In the genomic region with DNA sequence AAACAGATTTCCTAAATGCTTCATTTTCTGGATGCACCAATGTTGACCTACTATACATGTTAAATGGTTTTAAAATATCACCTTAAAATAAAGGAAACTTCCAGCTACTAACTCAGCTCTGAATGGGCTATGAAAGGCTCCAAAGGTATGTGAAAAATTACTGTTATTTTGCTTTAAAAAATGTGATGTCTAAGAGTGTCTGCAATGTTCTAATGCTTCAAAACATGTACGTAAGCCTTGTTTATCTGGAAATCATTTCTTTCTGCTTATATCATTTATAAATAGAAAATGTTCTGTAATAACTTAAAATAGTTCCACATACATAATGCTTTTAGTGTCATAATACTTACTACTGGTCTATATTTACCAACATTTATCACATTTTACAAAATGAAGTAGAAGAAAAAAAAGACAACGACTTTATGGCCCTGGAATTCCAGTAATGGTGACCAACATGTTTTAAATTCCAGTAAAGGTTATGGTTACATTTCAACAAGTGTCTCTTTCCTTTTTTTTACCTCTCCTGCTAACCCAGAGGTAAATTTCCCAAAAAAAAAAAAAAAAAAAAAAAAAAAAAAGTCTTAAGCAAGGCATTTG, we compare ENCODE assay signal across 20 cellular contexts. TPM values are rescaled to one million over a fixed set of nuclear protein-coding genes. Genes with fewer than 3 reads are reported as not detected.
DNase-seq lines count a peak whose midpoint lies in the region; ATAC-seq and TF ChIP-seq lines count a peak whose summit lies in the region.
"Had no signal": no experiment of that assay in that cellular context is flagged by ENCODE, and none has a peak within 500 bp of the region (broad histone marks: within the 10 kb centered on the region; RNA-seq: fewer than 3 reads in every experiment).

No MANE protein-coding gene starts in this region.

- H3K36me3 Mint-ChIP-seq in H9 (ENCODE audit: insufficient read depth in 1 of 3, low read depth in 3 of 3): peaks cover 0 to 2% (median 2%) of the 10 kb centered on the region in 3 experiments; a peak in 2 of 7 replicates
- H3K36me3 Mint-ChIP-seq: CD8-positive, alpha-beta T cell; T-cell had no signal

- H2BK20ac ChIP-seq in H9 (ENCODE audit: low read depth, low read length, poor library complexity, severe bottlenecking): no peak overlapping the region

- H4K20me1 ChIP-seq in H9 (ENCODE audit: control insufficient read depth, insufficient read depth, insufficient read length): no peaks in the 10 kb centered on the region

- H3K9me3 ChIP-seq in H9 (ENCODE audit: control insufficient read depth, low read depth, low read length) (no peaks in the 10 kb centered on the region), skeletal muscle tissue (ENCODE audit: control insufficient read depth in 3 of 3, low read length in 3 of 3) (no peaks in the 10 kb centered on the region)
- H3K9me3 ChIP-seq: ascending aorta, lower lobe of right lung, thyroid gland had no signal

- H3K9me3 Mint-ChIP-seq in H9: no peaks in the 10 kb centered on the region
- H3K9me3 Mint-ChIP-seq: CD8-positive, alpha-beta T cell; T-cell had no signal

- peaks cover 61 to 67% of the 10 kb centered on the region in 2 experiments for H3K4me1 Mint-ChIP-seq in H9

- peaks cover 15% of the 10 kb centered on the region; the same call in 1 of the 2 replicates for H3K27me3 ChIP-seq in H9 (ENCODE audit: insufficient read depth, low read length)
- peaks cover 14 to 52% (median 22%) of the 10 kb centered on the region in 3 donors for H3K27me3 ChIP-seq in skeletal muscle tissue (ENCODE audit: control insufficient read depth in 3 of 3, insufficient read depth in 3 of 3, low read length in 3 of 3)
- H3K27me3 ChIP-seq: thyroid gland had no signal

- H3K4me3 ChIP-seq in iPS-11a (ENCODE audit: low read depth, low read length): peak overlapping the region; percentile 60
- no peak overlapping the region for H3K4me3 ChIP-seq in skeletal muscle tissue (ENCODE audit: low read length in 3 of 3)
- H3K4me3 ChIP-seq: K562 had no signal

- no peak overlapping the region for H3K56ac ChIP-seq in H9 (ENCODE audit: insufficient read length, low read depth, low read length)

- no peak overlapping the region for H3K23ac ChIP-seq in H9 (ENCODE audit: insufficient read length, low read depth, low read length)

- H3K4me2 ChIP-seq in H9 (ENCODE audit: insufficient read depth, insufficient read length, low read length): peak overlapping the region; percentile 81

- no peak overlapping the region for H4K8ac ChIP-seq in H9 (replicated peaks; ENCODE audit: insufficient read length, low read depth, low read length)

- ATAC-seq in GM21529 (IDR thresholded peaks at IDR 0.05; ENCODE audit: unreplicated experiment): no peak
- ATAC-seq: CD8-positive, alpha-beta T cell; K562; lower lobe of right lung; right cardiac atrium; T-cell had no signal

- no peak for DNase-seq in H9
- DNase-seq in amniotic epithelial cell (ENCODE audit: low read depth): peak; percentile 62
- DNase-seq in medulla oblongata (ENCODE audit: extremely low spot score): no peak
- DNase-seq in NAMALWA (ENCODE audit: low spot score): no peak
- DNase-seq: activated gamma-delta T cell treated with Interleukin-2 at 50 U/mL for 16 hours; CD8-positive, alpha-beta T cell; lower lobe of right lung; NCI-H1092 treated with DMSO at 0.1 percent for 48 hours; NCI-H2171 treated with DMSO at 0.1 percent for 48 hours; right cardiac atrium; T-cell; thyroid gland; WERI-Rb-1 had no signal

- H3K4me1 ChIP-seq in H9 (ENCODE audit: insufficient read depth, low read length) (peaks cover 2% of the 10 kb centered on the region; the same call in 1 of the 2 replicates), skeletal muscle tissue (ENCODE audit: control insufficient read depth in 3 of 3, insufficient read depth in 3 of 3, low read length in 3 of 3) (peaks cover 14 to 26% (median 23%) of the 10 kb centered on the region in 3 donors)

- H3T11ph ChIP-seq in H9 (ENCODE audit: low read length): no peak overlapping the region

- H3K27ac Mint-ChIP-seq in H9: peak overlapping the region in 1 of 3 experiments; percentile 98; a peak in 1 of 7 replicates
- H3K27ac Mint-ChIP-seq: CD8-positive, alpha-beta T cell; T-cell had no signal

- TF ChIP-seq CTCF in H9 (conservative IDR thresholded peaks at IDR 0.05): no peak

- 0 out of 2 replicates have a peak, but pooled peaks cover 1% of the 10 kb centered on the region for H3K79me2 ChIP-seq in H9 (ENCODE audit: insufficient read depth, low read length)

- no peak overlapping the region for H2AFZ ChIP-seq in H9 (ENCODE audit: low read length)

- no peak overlapping the region for H2BK120ac ChIP-seq in H9 (ENCODE audit: low read depth, low read length, poor library complexity, severe bottlenecking)

- H3K9ac ChIP-seq in H9 (ENCODE audit: extremely low read depth, insufficient read length, low read length): no peak overlapping the region
- no peak overlapping the region for H3K9ac ChIP-seq in skeletal muscle tissue (ENCODE audit: low read depth in 1 of 3, low read length in 3 of 3)

- no peak overlapping the region for H3K4ac ChIP-seq in H9 (ENCODE audit: low read depth, low read length)

- peaks cover 33% of the 10 kb centered on the region for H3K27me3 Mint-ChIP-seq in H9 (ENCODE audit: low read depth)

- peak overlapping the region; percentile 77 to 78; a peak in 4 of 5 replicates for H3K4me3 Mint-ChIP-seq in H9
- H3K4me3 Mint-ChIP-seq: CD8-positive, alpha-beta T cell had no signal

- no peak overlapping the region for H3K14ac ChIP-seq in H9 (ENCODE audit: insufficient read depth, low read length)

- no peak overlapping the region for H2AK5ac ChIP-seq in H9 (ENCODE audit: insufficient read length, low read length)

- H2BK15ac ChIP-seq in H9 (ENCODE audit: low read depth, low read length): no peak overlapping the region

- H2BK12ac ChIP-seq in H9 (ENCODE audit: insufficient read length, low read depth, low read length): no peak overlapping the region

- H4K5ac ChIP-seq in H9 (ENCODE audit: insufficient read length, low read depth, low read length): no peak overlapping the region

- H2BK5ac ChIP-seq in H9 (ENCODE audit: insufficient read length, low read length): no peak overlapping the region

- H3K79me1 ChIP-seq in H9 (ENCODE audit: insufficient read depth, low read depth, low read length, poor library complexity, severe bottlenecking): no peaks in the 10 kb centered on the region

- H3K18ac ChIP-seq in H9 (ENCODE audit: insufficient read length, low read depth, low read length): no peak overlapping the region

- H3K27ac ChIP-seq in H9 (ENCODE audit: insufficient read length, low read depth, low read length) (no peak overlapping the region), skeletal muscle tissue (ENCODE audit: low read depth, low read length) (peak overlapping the region; percentile 1)
- H3K27ac ChIP-seq: ascending aorta, lower lobe of right lung, RWPE1, thyroid gland, WERI-Rb-1 had no signal

- WGBS in H9 (ENCODE audit: extremely low coverage, insufficient read length, low lambda C conversion rate): no CpG with 5 or more reads among the region's 2 CpGs

- H3K36me3 ChIP-seq in skeletal muscle tissue (ENCODE audit: control insufficient read depth in 3 of 3, insufficient read depth in 3 of 3, low read length in 3 of 3): no peaks in the 10 kb centered on the region
- H3K36me3 ChIP-seq: ascending aorta, lower lobe of right lung, thyroid gland, WERI-Rb-1 had no signal

- H3K23me2 ChIP-seq in H9 (ENCODE audit: insufficient read length, low read depth, low read length, poor library complexity, severe bottlenecking): peaks cover 29% of the 10 kb centered on the region

- no peak overlapping the region for H4K91ac ChIP-seq in H9 (ENCODE audit: insufficient read length, low read depth, low read length)

RNA-seq across cellular contexts. Expression of a gene that starts 2.5 kb away (rescaled TPM):
- 2.6 and 2.7 TPM in 2 replicates for total RNA-seq in H9 (2021)
- total RNA-seq in skeletal muscle tissue: 1.0 TPM
- total RNA-seq: activated CD8-positive, alpha-beta memory T cell treated with anti-CD3 and anti-CD28 coated beads for 36 hours; CD8-positive, alpha-beta T cell had no signal
